1 cellular context compared by ENCODE assay signal in the genomic region with DNA sequence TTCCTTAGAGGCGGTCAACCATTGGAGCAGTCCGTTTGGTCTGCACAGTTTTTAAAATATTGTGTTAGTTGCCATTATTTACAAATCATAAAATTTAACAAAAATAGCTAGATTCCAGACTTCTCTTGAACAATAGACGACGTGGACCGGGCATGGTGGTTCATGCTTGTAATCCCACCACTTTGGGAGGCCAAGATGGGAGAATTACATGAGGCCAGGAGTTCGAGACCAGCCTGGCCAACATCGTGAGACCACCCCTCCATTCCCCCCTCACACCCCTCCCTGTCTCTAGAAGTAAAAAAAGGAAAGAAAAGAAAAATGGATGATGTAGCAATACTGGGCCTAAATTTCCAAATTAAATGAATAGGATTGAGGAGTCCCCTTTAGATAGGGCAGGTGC.
TF ChIP-seq lines count a peak whose summit lies in the region.

No MANE protein-coding gene starts in this region.

TF ChIP-seq in GM12878, 131 proteins besides CTCF, POLR2A, EP300 and RAD21:
- TF ChIP-seq ZZZ3 (IDR thresholded peaks at IDR 0.05; ENCODE audit: control insufficient read depth, insufficient read length, low read depth) (no peak), IKZF2 (IDR thresholded peaks at IDR 0.05) (no peak), KLF5 (IDR thresholded peaks at IDR 0.05; ENCODE audit: partially characterized antibody) (no peak), SREBF2 (IDR thresholded peaks at IDR 0.05; ENCODE audit: low read length) (no peak), FOS (IDR thresholded peaks at IDR 0.05; ENCODE audit: borderline replicate concordance, extremely low read depth, insufficient read length) (no peak)
- TF ChIP-seq, protein P1, sequence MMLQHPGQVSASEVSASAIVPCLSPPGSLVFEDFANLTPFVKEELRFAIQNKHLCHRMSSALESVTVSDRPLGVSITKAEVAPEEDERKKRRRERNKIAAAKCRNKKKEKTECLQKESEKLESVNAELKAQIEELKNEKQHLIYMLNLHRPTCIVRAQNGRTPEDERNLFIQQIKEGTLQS (IDR thresholded peaks at IDR 0.05; ENCODE audit: borderline replicate concordance, extremely low read depth, low read depth, low read length): no peak
